In genomic region chr2:189124175-189124574, GRCh38 we compare ENCODE assay signal across 17 cellular contexts.
"Had no signal": no experiment of that assay in that cellular context is flagged by ENCODE, and none has a peak within 500 bp of the region (broad histone marks: within the 10 kb centered on the region; RNA-seq: fewer than 3 reads in every experiment).

No MANE protein-coding gene starts in this region.

- H3K27ac ChIP-seq: adrenal gland, sigmoid colon had no signal

- H3K4me1 Mint-ChIP-seq: central memory CD8-positive, alpha-beta T cell had no signal

- H3K9me3 ChIP-seq: adrenal gland, sigmoid colon had no signal

- H3K36me3 Mint-ChIP-seq: brain; natural killer cell treated with Interleukin-12 subunit alpha and Interleukin-12 subunit beta and Interleukin-15 and Interleukin-18, amount 100 ng/mL, for 72 hours had no signal

- H3K4me3 ChIP-seq: adrenal gland, sigmoid colon had no signal

- H3K9me3 Mint-ChIP-seq: activated T-helper 2 cell treated with anti-CD3 and anti-CD28 coated beads, Interferon-gamma antibody, Interleukin-2, Interleukin-4, amounts not matched to agents 10 μg/mL and 5 μg/mL and 100 μg/mL, durations not matched to agents 14 hours and 24 hours and 36 hours; brain; central memory CD8-positive, alpha-beta T cell; dendritic cell treated with granulocyte-macrophage colony-stimulating factor and Interleukin-4, amounts not matched to agents 40 ng/mL and 50 ng/mL, for 4 days; endodermal cell; natural killer cell treated with Interleukin-12 subunit alpha and Interleukin-12 subunit beta and Interleukin-15 and Interleukin-18, amount 100 ng/mL, for 72 hours had no signal

- H3K36me3 ChIP-seq: adrenal gland, sigmoid colon had no signal

- ATAC-seq: esophagus mucosa; left colon; natural killer cell treated with Interleukin-12 subunit alpha and Interleukin-12 subunit beta and Interleukin-15 and Interleukin-18, amount 100 ng/mL, for 72 hours had no signal

- DNase-seq: activated naive CD4-positive, alpha-beta T cell treated with anti-CD3 and anti-CD28 coated beads, Interleukin-2, amount 50 U/mL, for 16 hours; adrenal gland; endodermal cell; hypothalamus; left colon; nucleus accumbens; sigmoid colon; stimulated activated CD4-positive, alpha-beta T cell treated with anti-CD3 and anti-CD28 coated beads, Interleukin-12 subunit alpha, Interleukin-12 subunit beta, amount 100 ng/mL, for 4 hours; stimulated activated naive CD4-positive, alpha-beta T cell; substantia nigra; trophoblast cell had no signal

- H3K27me3 ChIP-seq: adrenal gland, sigmoid colon had no signal

- H3K27me3 Mint-ChIP-seq: brain; central memory CD8-positive, alpha-beta T cell; dendritic cell treated with granulocyte-macrophage colony-stimulating factor and Interleukin-4, amounts not matched to agents 40 ng/mL and 50 ng/mL, for 4 days; natural killer cell treated with Interleukin-12 subunit alpha and Interleukin-12 subunit beta and Interleukin-15 and Interleukin-18, amount 100 ng/mL, for 72 hours had no signal

- H3K4me3 Mint-ChIP-seq: brain; central memory CD8-positive, alpha-beta T cell; dendritic cell treated with granulocyte-macrophage colony-stimulating factor and Interleukin-4, amounts not matched to agents 40 ng/mL and 50 ng/mL, for 4 days; endodermal cell; natural killer cell treated with Interleukin-12 subunit alpha and Interleukin-12 subunit beta and Interleukin-15 and Interleukin-18, amount 100 ng/mL, for 72 hours had no signal

- H3K27ac Mint-ChIP-seq: activated T-helper 2 cell treated with anti-CD3 and anti-CD28 coated beads, Interferon-gamma antibody, Interleukin-2, Interleukin-4, amounts not matched to agents 10 μg/mL and 5 μg/mL and 100 μg/mL, durations not matched to agents 14 hours and 24 hours and 36 hours; brain; dendritic cell treated with granulocyte-macrophage colony-stimulating factor and Interleukin-4, amounts not matched to agents 40 ng/mL and 50 ng/mL, for 4 days; endodermal cell; natural killer cell treated with Interleukin-12 subunit alpha and Interleukin-12 subunit beta and Interleukin-15 and Interleukin-18, amount 100 ng/mL, for 72 hours had no signal
